ENCODE assay signal across 1 cellular context in the genomic region with DNA sequence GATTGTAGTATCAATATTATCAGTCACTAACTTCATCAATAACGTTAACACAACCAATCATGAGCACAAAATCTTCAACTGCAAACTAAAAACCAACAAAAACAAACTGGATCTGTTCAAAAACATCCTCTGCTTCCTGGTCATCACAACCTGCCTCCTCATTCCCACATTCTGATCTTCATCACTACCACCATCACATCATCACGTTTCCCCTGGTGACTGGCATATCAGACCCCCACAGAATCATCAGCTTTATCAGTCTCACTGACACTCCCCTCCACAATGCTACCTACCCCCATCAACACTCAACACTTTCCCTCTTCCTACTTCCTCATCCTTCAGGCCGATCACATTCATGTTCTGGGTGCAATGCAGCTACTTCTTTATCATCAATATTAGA.
TF ChIP-seq lines count a peak whose summit lies in the region.

No MANE protein-coding gene starts in this region.

TF ChIP-seq in H1, 55 proteins besides CTCF, POLR2A, EP300 and RAD21:
- TF ChIP-seq BCL11A (IDR thresholded peaks at IDR 0.05; ENCODE audit: low read depth in 2 of 2, low read length in 2 of 2) (no peak), FOSL1 (IDR thresholded peaks at IDR 0.05; ENCODE audit: insufficient read depth, low read depth, low read length) (no peak), MAFK (IDR thresholded peaks at IDR 0.05; ENCODE audit: low read depth, low read length) (no peak), ASH2L (IDR thresholded peaks at IDR 0.05; ENCODE audit: low read length) (no peak), RNF2 (IDR thresholded peaks at IDR 0.05; ENCODE audit: borderline replicate concordance, low read depth, low read length, missing control alignments, poor library complexity, severe bottlenecking) (no peak), POLR2AphosphoS5 (IDR thresholded peaks at IDR 0.05; ENCODE audit: low read depth, low read length) (no peak)
- TF ChIP-seq, protein P1, sequence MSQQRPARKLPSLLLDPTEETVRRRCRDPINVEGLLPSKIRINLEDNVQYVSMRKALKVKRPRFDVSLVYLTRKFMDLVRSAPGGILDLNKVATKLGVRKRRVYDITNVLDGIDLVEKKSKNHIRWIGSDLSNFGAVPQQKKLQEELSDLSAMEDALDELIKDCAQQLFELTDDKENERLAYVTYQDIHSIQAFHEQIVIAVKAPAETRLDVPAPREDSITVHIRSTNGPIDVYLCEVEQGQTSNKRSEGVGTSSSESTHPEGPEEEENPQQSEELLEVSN (IDR thresholded peaks at IDR 0.05): no peak
- TF ChIP-seq, protein P2, sequence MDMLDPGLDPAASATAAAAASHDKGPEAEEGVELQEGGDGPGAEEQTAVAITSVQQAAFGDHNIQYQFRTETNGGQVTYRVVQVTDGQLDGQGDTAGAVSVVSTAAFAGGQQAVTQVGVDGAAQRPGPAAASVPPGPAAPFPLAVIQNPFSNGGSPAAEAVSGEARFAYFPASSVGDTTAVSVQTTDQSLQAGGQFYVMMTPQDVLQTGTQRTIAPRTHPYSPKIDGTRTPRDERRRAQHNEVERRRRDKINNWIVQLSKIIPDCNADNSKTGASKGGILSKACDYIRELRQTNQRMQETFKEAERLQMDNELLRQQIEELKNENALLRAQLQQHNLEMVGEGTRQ (IDR thresholded peaks at IDR 0.05; ENCODE audit: low read length): no peak
- TF ChIP-seq, protein P3, sequence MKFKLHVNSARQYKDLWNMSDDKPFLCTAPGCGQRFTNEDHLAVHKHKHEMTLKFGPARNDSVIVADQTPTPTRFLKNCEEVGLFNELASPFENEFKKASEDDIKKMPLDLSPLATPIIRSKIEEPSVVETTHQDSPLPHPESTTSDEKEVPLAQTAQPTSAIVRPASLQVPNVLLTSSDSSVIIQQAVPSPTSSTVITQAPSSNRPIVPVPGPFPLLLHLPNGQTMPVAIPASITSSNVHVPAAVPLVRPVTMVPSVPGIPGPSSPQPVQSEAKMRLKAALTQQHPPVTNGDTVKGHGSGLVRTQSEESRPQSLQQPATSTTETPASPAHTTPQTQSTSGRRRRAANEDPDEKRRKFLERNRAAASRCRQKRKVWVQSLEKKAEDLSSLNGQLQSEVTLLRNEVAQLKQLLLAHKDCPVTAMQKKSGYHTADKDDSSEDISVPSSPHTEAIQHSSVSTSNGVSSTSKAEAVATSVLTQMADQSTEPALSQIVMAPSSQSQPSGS (IDR thresholded peaks at IDR 0.05; ENCODE audit: low read length): no peak
